Comparison of ENCODE assay signal across 1 cellular context in genomic region chr1:85407978-85408377, GRCh38.
TF ChIP-seq lines count a peak whose summit lies in the region.

No MANE protein-coding gene starts in this region.

TF ChIP-seq in IMR-90, 13 proteins besides CTCF, POLR2A, EP300 and RAD21:
- TF ChIP-seq SMC3 (IDR thresholded peaks at IDR 0.05; ENCODE audit: low read depth, low read length) (no peak), RFX5 (IDR thresholded peaks at IDR 0.05; ENCODE audit: low read depth, low read length) (no peak), NFE2L2 (IDR thresholded peaks at IDR 0.05; ENCODE audit: low read depth, low read length) (no peak), USF2 (IDR thresholded peaks at IDR 0.05; ENCODE audit: low read depth, low read length) (no peak), CEBPB (IDR thresholded peaks at IDR 0.05; ENCODE audit: low read depth, low read length) (no peak), FOS (IDR thresholded peaks at IDR 0.05; ENCODE audit: low read depth, low read length) (no peak), MAFK (IDR thresholded peaks at IDR 0.05; ENCODE audit: low read depth, low read length) (no peak), BHLHE40 (IDR thresholded peaks at IDR 0.05; ENCODE audit: low read depth, low read length) (no peak), CHD1 (IDR thresholded peaks at IDR 0.05; ENCODE audit: low read depth, low read length) (no peak), MAZ (IDR thresholded peaks at IDR 0.05; ENCODE audit: borderline replicate concordance, low read depth, low read length) (no peak), RCOR1 (IDR thresholded peaks at IDR 0.05; ENCODE audit: insufficient replicate concordance, low read length) (no peak), MXI1 (IDR thresholded peaks at IDR 0.05; ENCODE audit: borderline replicate concordance, low read depth, low read length) (no peak)
